Comparison of ENCODE assay signal across 8 cellular contexts in genomic region chr7:1531263-1531978, GRCh38. TPM values are rescaled to one million over a fixed set of nuclear protein-coding genes. Genes with fewer than 3 reads are reported as not detected.
A peak's percentile ranks its signal among the peaks of the same experiment; 100 is the strongest.
DNase-seq lines count a peak whose midpoint lies in the region; ATAC-seq and TF ChIP-seq lines count a peak whose summit lies in the region.

No MANE protein-coding gene starts in this region.

- POLR2A ChIA-PET in naive thymus-derived CD8-positive, alpha-beta T cell (lab: Charles Lee) = interaction anchor here (1.1 to 4.3 kb wide), 5 partner anchors 12 to 568 kb away, joined by 3 to 29 read pairs (median 9); partner anchors contain the start of genes INTS1 and TMEM184A

- H3K27me3 ChIP-seq in HL-60 (ENCODE audit: insufficient read depth, poor library complexity, severe bottlenecking) = no peaks in the 10 kb centered on the region

- no peaks in the 10 kb centered on the region for H3K9me3 Mint-ChIP-seq in naive thymus-derived CD8-positive, alpha-beta T cell

- TF ChIP-seq CTCF in HL-60 (IDR thresholded peaks at IDR 0.05; ENCODE audit: insufficient read depth, low read length) = no peak

- DNase-seq in HL-60 (ENCODE audit: low read depth in 1 of 2, low spot score in 1 of 2) (peak in 1 of 2 experiments; percentile 38), epithelial cell of prostate (ENCODE audit: low read depth, low spot score) (no peak), cortex of kidney (lab: John Stamatoyannopoulos, UW) (no peak)
- peak; percentile 23 to 33 for DNase-seq in activated CD4-positive, alpha-beta T cell treated with anti-CD3 and anti-CD28 coated beads, Interleukin-2, amount 50 U/mL, for 4 hours
- peak in 9 of 10 donors; percentile 17 to 70 (median 56) for DNase-seq in naive thymus-derived CD8-positive, alpha-beta T cell

- ATAC-seq in GM18498 (IDR thresholded peaks at IDR 0.05; ENCODE audit: unreplicated experiment) (peak; percentile 28), HG03442 (IDR thresholded peaks at IDR 0.05; ENCODE audit: unreplicated experiment) (no peak), HG03457 (IDR thresholded peaks at IDR 0.05; ENCODE audit: unreplicated experiment) (no peak)
- ATAC-seq in naive thymus-derived CD8-positive, alpha-beta T cell = peak; percentile 39 to 42

- peak overlapping the region; percentile 86 to 94 (median 91) for H3K4me3 Mint-ChIP-seq in naive thymus-derived CD8-positive, alpha-beta T cell

- peaks cover 19 to 39% (median 33%) of the 10 kb centered on the region in 4 donors for H3K4me1 Mint-ChIP-seq in naive thymus-derived CD8-positive, alpha-beta T cell

- H3K36me3 Mint-ChIP-seq in naive thymus-derived CD8-positive, alpha-beta T cell = peaks cover 0 to 14% (median 0%) of the 10 kb centered on the region in 3 donors

- H3K4me3 ChIP-seq in HL-60 (replicated peaks; ENCODE audit: insufficient read depth, low read length) = peak overlapping the region; percentile 68

- H3K27ac Mint-ChIP-seq in naive thymus-derived CD8-positive, alpha-beta T cell = peak overlapping the region; percentile 91 to 98 (median 97)

- H3K27me3 Mint-ChIP-seq in naive thymus-derived CD8-positive, alpha-beta T cell = peaks cover 0 to 4% (median 3%) of the 10 kb centered on the region in 5 donors

- H3K27ac ChIP-seq in HL-60 (replicated peaks) = peak overlapping the region; percentile 91
- H3K27ac ChIP-seq in epithelial cell of prostate = peak overlapping the region; percentile 99

RNA-seq across cellular contexts. Expression of gene MAFK, which starts 0.9 kb away (rescaled TPM):
- total RNA-seq in naive thymus-derived CD8-positive, alpha-beta T cell = 10 to 100 TPM; 55.1 to 56.1 TPM
- under 1 TPM; 0.33 to 0.56 (median 0.46) TPM for polyA plus RNA-seq in naive thymus-derived CD8-positive, alpha-beta T cell

RNA-seq across cellular contexts. Expression of gene TMEM184A, which starts 24.6 kb away (rescaled TPM):
- not detected for total RNA-seq in naive thymus-derived CD8-positive, alpha-beta T cell
- polyA plus RNA-seq in naive thymus-derived CD8-positive, alpha-beta T cell = under 1 TPM in 1 of 3 donors, not detected in 2; 0.04 TPM

RNA-seq across cellular contexts. Expression of gene INTS1, which starts 27.2 kb away (rescaled TPM):
- total RNA-seq in naive thymus-derived CD8-positive, alpha-beta T cell = 100 to 1,000 TPM; 129 to 136 TPM
- 10 to 100 TPM in 2 of 3 donors, 1 to 10 TPM in 1; 9.1 to 24.6 (median 18.5) TPM for polyA plus RNA-seq in naive thymus-derived CD8-positive, alpha-beta T cell

RNA-seq across cellular contexts. Expression of gene PSMG3, which starts 38.4 kb away (rescaled TPM):
- 10 to 100 TPM; 24.3 to 26.1 TPM for total RNA-seq in naive thymus-derived CD8-positive, alpha-beta T cell
- polyA plus RNA-seq in naive thymus-derived CD8-positive, alpha-beta T cell = 10 to 100 TPM; 43.5 to 45.8 (median 45.4) TPM

Comparison
In these comparisons a context has a peak if more than half of its experiments do, and no peak if none do; other contexts are left out.
1. ATAC-seq: peak in GM18498 (single experiment) and naive thymus-derived CD8-positive, alpha-beta T cell (2 of 2); none in HG03442 (single experiment) and HG03457 (single experiment).
2. DNase-seq: peak in activated CD4-positive, alpha-beta T cell treated with anti-CD3 and anti-CD28 coated beads, Interleukin-2, amount 50 U/mL, for 4 hours (2 of 2) and naive thymus-derived CD8-positive, alpha-beta T cell (9 of 10); none in epithelial cell of prostate (single experiment) and cortex of kidney (single experiment).